13 cellular contexts compared by ENCODE assay signal in genomic region chr2:159497857-159498256, GRCh38.
A peak's percentile ranks its signal among the peaks of the same experiment; 100 is the strongest.
DNase-seq lines count a peak whose midpoint lies in the region; ATAC-seq and TF ChIP-seq lines count a peak whose summit lies in the region.
"Had no signal": no experiment of that assay in that cellular context is flagged by ENCODE, and none has a peak within 500 bp of the region (broad histone marks: within the 10 kb centered on the region; RNA-seq: fewer than 3 reads in every experiment).

No MANE protein-coding gene starts in this region.

- POLR2A ChIA-PET in Caco-2 (lab: Charles Lee), result no interaction called here

- intact Hi-C loops in Caco-2 (cut with micrococcal nuclease; ENCODE audit: unreplicated experiment), result no loop called here

- no peaks in the 10 kb centered on the region for H3K4me1 Mint-ChIP-seq in Caco-2 (ENCODE audit: low read depth, unreplicated experiment)

- H3K4me3 ChIP-seq in Peyer's patch (no peak overlapping the region), skin epidermis (no peak overlapping the region), Caco-2 (ENCODE audit: low read depth, low read length) (no peak overlapping the region)
- H3K4me3 ChIP-seq: gastrocnemius medialis had no signal

- H3K27me3 Mint-ChIP-seq in Caco-2 (ENCODE audit: insufficient read depth, unreplicated experiment), result no peaks in the 10 kb centered on the region
- H3K27me3 Mint-ChIP-seq: stimulated activated memory B cell treated with anti-CD40 and anti-IgM and Interleukin-4, amounts not matched to agents 10 μg/mL and 1 μg/mL and 100 μg/mL, for 72 hours had no signal

- H3K36me3 ChIP-seq in Peyer's patch, result no peaks in the 10 kb centered on the region
- H3K36me3 ChIP-seq in Caco-2 (ENCODE audit: control insufficient read depth, insufficient read depth, low read length), result no peaks in the 10 kb centered on the region
- H3K36me3 ChIP-seq: gastrocnemius medialis had no signal

- TF ChIP-seq CTCF in Peyer's patch (IDR thresholded peaks at IDR 0.05) (no peak), Caco-2 (IDR thresholded peaks at IDR 0.05; ENCODE audit: insufficient read depth in 1 of 2, low read depth in 1 of 2, low read length in 1 of 2, severe bottlenecking in 1 of 2, unreplicated experiment in 1 of 2) (no peak)

- no peaks in the 10 kb centered on the region for H3K9me3 Mint-ChIP-seq in Caco-2 (ENCODE audit: unreplicated experiment)

- H3K27me3 ChIP-seq in Peyer's patch, result no peaks in the 10 kb centered on the region
- no peaks in the 10 kb centered on the region for H3K27me3 ChIP-seq in Caco-2 (replicated peaks; ENCODE audit: control insufficient read depth, insufficient read depth, low read length)
- H3K27me3 ChIP-seq: gastrocnemius medialis had no signal

- no peak overlapping the region for H3K4me3 Mint-ChIP-seq in Caco-2 (ENCODE audit: unreplicated experiment)
- H3K4me3 Mint-ChIP-seq: stimulated activated memory B cell treated with anti-CD40 and anti-IgM and Interleukin-4, amounts not matched to agents 10 μg/mL and 1 μg/mL and 100 μg/mL, for 72 hours had no signal

- no peaks in the 10 kb centered on the region for H3K36me3 Mint-ChIP-seq in Caco-2 (ENCODE audit: insufficient read depth, unreplicated experiment)

- ATAC-seq in HG02571 (IDR thresholded peaks at IDR 0.05; ENCODE audit: unreplicated experiment), result no peak
- ATAC-seq in GM21717 (IDR thresholded peaks at IDR 0.05; ENCODE audit: unreplicated experiment), result no peak
- ATAC-seq: stimulated activated memory B cell treated with anti-CD40 and anti-IgM and Interleukin-4, amounts not matched to agents 10 μg/mL and 1 μg/mL and 100 μg/mL, for 72 hours had no signal

- no peak for TF ChIP-seq POLR2A in Peyer's patch (IDR thresholded peaks at IDR 0.05)

- no TSS peak for BruUV-seq in Caco-2 (replicated peaks; lab: Mats Ljungman, UMichigan)

- DNase-seq in NCI-H1105 treated with DMSO at 0.1 percent for 48 hours (lab: John Stamatoyannopoulos, UW), result peak; percentile 13
- DNase-seq in NCI-H1105 (lab: John Stamatoyannopoulos, UW), result no peak
- DNase-seq in Peyer's patch, result no peak
- DNase-seq in epithelial cell of prostate (ENCODE audit: low read depth, low spot score), result peak; percentile 33
- no peak for DNase-seq in Caco-2
- DNase-seq: gastrocnemius medialis, NCI-H524 had no signal

- H3K27ac ChIP-seq in Peyer's patch (peak overlapping the region in 3 of 4 donors; percentile 15 to 51 (median 43)), epithelial cell of prostate (peak overlapping the region; percentile 96), skin epidermis (peak overlapping the region in 12 of 21 experiments; percentile 16 to 69 (median 46))
- H3K27ac ChIP-seq: KMS-11 had no signal

- H3K27ac Mint-ChIP-seq in Caco-2 (ENCODE audit: unreplicated experiment), result no peak overlapping the region
- H3K27ac Mint-ChIP-seq: stimulated activated memory B cell treated with anti-CD40 and anti-IgM and Interleukin-4, amounts not matched to agents 10 μg/mL and 1 μg/mL and 100 μg/mL, for 72 hours had no signal

- CTCF ChIA-PET in Caco-2 (lab: Charles Lee), result no interaction called here

- no peaks in the 10 kb centered on the region for H3K4me1 ChIP-seq in Peyer's patch
- H3K4me1 ChIP-seq in Caco-2, result no peaks in the 10 kb centered on the region
- H3K4me1 ChIP-seq: gastrocnemius medialis had no signal

- H3K9me3 ChIP-seq in Peyer's patch (no peaks in the 10 kb centered on the region), Caco-2 (no peaks in the 10 kb centered on the region)
- H3K9me3 ChIP-seq: gastrocnemius medialis, SK-N-SH had no signal

Comparison
In these comparisons a context has a peak if more than half of its experiments do, and no peak if none do; other contexts are left out.
1. DNase-seq: peak in NCI-H1105 treated with DMSO at 0.1 percent for 48 hours (single experiment) and epithelial cell of prostate (single experiment); none in NCI-H1105 (single experiment), Peyer's patch (0 of 3) and Caco-2 (0 of 2).
2. H3K27ac ChIP-seq: peak in every context shown above with its lines; median percentile 96 in epithelial cell of prostate; 46 in skin epidermis; 43 in Peyer's patch.